9 cellular contexts compared by ENCODE assay signal in the genomic region with DNA sequence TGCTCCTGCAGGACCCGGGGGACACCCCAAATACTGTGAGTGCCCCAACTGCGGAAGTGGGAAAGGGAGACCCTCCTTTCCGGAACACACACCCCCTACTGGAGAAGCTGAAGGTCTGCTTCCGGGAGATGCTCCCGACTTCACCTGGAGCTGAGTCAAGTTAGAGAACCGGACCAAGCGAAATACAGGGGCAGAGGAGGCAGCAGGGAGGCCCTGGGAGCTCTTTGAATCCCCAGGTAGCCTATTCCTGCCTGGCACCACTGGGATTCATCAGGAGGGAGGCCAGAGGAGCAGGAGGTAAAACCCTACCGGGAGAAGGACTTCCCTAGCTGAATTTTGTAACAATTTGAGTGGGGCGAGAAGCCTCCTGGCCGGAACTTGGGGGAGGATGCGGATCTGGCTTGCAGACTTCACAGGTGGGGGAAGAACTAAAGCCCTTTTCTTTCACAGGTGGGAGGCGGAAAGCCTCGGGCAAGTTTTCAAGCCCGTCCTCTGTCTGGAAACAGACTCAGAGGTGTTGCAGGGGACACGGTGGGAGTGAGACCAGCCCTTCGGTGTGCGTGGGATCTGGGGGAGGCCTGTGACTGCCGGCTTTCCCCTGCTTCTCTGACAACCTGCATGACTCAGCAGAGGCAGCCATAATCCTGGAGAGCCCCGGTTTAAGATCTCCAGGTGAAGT. TPM values are rescaled to one million over a fixed set of nuclear protein-coding genes. Genes with fewer than 3 reads are reported as not detected.
DNase-seq lines count a peak whose midpoint lies in the region; ATAC-seq, FAIRE-seq and TF ChIP-seq lines count a peak whose summit lies in the region.
"Had no signal": no experiment of that assay in that cellular context is flagged by ENCODE, and none has a peak within 500 bp of the region (broad histone marks: within the 10 kb centered on the region; RNA-seq: fewer than 3 reads in every experiment).

No MANE protein-coding gene starts in this region.

- H3K36me3 Mint-ChIP-seq in T-helper 17 cell (ENCODE audit: low read depth), result peaks cover 5% of the 10 kb centered on the region

- H3K4me1 Mint-ChIP-seq in T-helper 17 cell, result peaks cover 14% of the 10 kb centered on the region

- DNase-seq in T-helper 17 cell, result no peak
- peak in 34 of 42 donors; percentile 14 to 77 (median 38) for DNase-seq in head of caudate nucleus
- peak; percentile 4 to 9 for DNase-seq in stimulated activated CD4-positive, alpha-beta T cell treated with anti-CD3 and anti-CD28 coated beads, Interleukin-2, amount 100 ng/mL, for 48 hours
- no peak for DNase-seq in RCC 7860 (ENCODE audit: low spot score)
- DNase-seq in NCI-H1092 treated with DMSO at 0.1 percent for 48 hours (lab: John Stamatoyannopoulos, UW), result no peak

- no peak for FAIRE-seq in RCC 7860 (lab: Jason Lieb, UNC)

- H3K4me3 Mint-ChIP-seq in T-helper 17 cell, result peak overlapping the region; percentile 81

- intact Hi-C loops in head of caudate nucleus (cut with DNase I), result no loop called here

- TF ChIP-seq POLR2A in GM19193 (IDR thresholded peaks at IDR 0.05; ENCODE audit: extremely low read depth, insufficient read depth, insufficient read length), result peak; percentile 54

- peak overlapping the region; percentile 39 for H3K27ac Mint-ChIP-seq in T-helper 17 cell

- H3K9me3 ChIP-seq in T-helper 17 cell (ENCODE audit: control insufficient read depth, low read length, poor library complexity, severe bottlenecking), result no peaks in the 10 kb centered on the region

- peak; percentile 36 for ATAC-seq in T-helper 17 cell
- ATAC-seq in GM18870 (IDR thresholded peaks at IDR 0.05; ENCODE audit: unreplicated experiment), result no peak
- no peak for ATAC-seq in GM21526 (IDR thresholded peaks at IDR 0.05; ENCODE audit: low FRiP score, unreplicated experiment)

- peaks cover 55% of the 10 kb centered on the region for H3K27me3 Mint-ChIP-seq in T-helper 17 cell

RNA-seq across cellular contexts. Expression of gene TEKT1, which starts 22.4 kb away (rescaled TPM):
- total RNA-seq in T-helper 17 cell, result under 1 TPM in 1 of 2 donors, not detected in 1; 0.37 TPM
- total RNA-seq: myocyte had no signal

Comparison
In these comparisons a context has a peak if more than half of its experiments do, and no peak if none do; other contexts are left out.
1. DNase-seq: peak in head of caudate nucleus (34 of 42) and stimulated activated CD4-positive, alpha-beta T cell treated with anti-CD3 and anti-CD28 coated beads, Interleukin-2, amount 100 ng/mL, for 48 hours (2 of 2); none in T-helper 17 cell (0 of 3), RCC 7860 (single experiment) and NCI-H1092 treated with DMSO at 0.1 percent for 48 hours (single experiment).